1 cellular context compared by ENCODE assay signal in genomic region chr1:52366517-52366827, GRCh38.
TF ChIP-seq lines count a peak whose summit lies in the region.

No MANE protein-coding gene starts in this region.

TF ChIP-seq in HepG2, 621 proteins besides CTCF, POLR2A, EP300 and RAD21 (continued from another document):
- TF ChIP-seq BCLAF1 (IDR thresholded peaks at IDR 0.05) (no peak), ZNF333 (CRISPR knock-in tag; IDR thresholded peaks at IDR 0.05; ENCODE audit: borderline replicate concordance) (no peak), ZSCAN29 (CRISPR knock-in tag; conservative IDR thresholded peaks at IDR 0.05) (no peak), ZNF10 (CRISPR knock-in tag; IDR thresholded peaks at IDR 0.05; ENCODE audit: borderline replicate concordance, low read depth) (no peak)
TF ChIP-seq in HepG2: peak in this region for 7.
